Comparison of ENCODE assay signal across 11 cellular contexts in the genomic region with DNA sequence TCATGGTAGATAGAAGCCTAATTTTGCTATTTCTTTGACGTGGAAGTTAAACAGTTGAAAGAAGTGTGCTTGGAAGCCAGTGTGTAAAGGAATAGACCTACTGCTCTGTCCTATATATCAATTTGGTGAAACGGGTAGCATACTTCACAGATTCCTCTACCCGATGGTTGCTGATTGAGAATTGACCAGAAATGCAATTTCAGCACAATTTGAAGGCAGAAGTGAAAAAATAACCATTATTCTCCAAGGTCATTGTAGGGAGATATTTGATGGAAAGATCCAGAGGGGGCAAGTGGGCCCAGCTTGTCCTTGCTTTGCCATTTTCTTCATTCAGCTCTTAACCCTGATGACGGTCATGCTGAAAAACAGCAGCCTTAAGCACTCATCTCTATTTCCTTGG. TPM values are rescaled to one million over a fixed set of nuclear protein-coding genes. Genes with fewer than 3 reads are reported as not detected.
"Had no signal": no experiment of that assay in that cellular context is flagged by ENCODE, and none has a peak within 500 bp of the region (broad histone marks: within the 10 kb centered on the region; RNA-seq: fewer than 3 reads in every experiment).

No MANE protein-coding gene starts in this region.

- H3K27ac ChIP-seq: GM23248, HL-60 had no signal

- H3K9ac ChIP-seq: GM23248 had no signal

- H3K4me1 ChIP-seq: HAP-1 had no signal

- H3K36me3 ChIP-seq: HAP-1 had no signal

- DNase-seq: GM23248, GOT3, H7, HFFc6, KG1 had no signal

- H3K4me3 ChIP-seq: GM23248, HAP-1 had no signal

- H3K9me3 ChIP-seq: HAP-1 had no signal

- ATAC-seq: HCT116 had no signal

- H2AFZ ChIP-seq: GM23248 had no signal

RNA-seq across cellular contexts. Expression of gene CDH12, which starts 15.3 kb away (rescaled TPM):
- total RNA-seq: GM23248, HFFc6, HT-29, LHCN-M2 had no signal
- polyA plus RNA-seq: GM23248, IgD-negative memory B cell had no signal
